Comparison of ENCODE assay signal across 15 cellular contexts in the genomic region with DNA sequence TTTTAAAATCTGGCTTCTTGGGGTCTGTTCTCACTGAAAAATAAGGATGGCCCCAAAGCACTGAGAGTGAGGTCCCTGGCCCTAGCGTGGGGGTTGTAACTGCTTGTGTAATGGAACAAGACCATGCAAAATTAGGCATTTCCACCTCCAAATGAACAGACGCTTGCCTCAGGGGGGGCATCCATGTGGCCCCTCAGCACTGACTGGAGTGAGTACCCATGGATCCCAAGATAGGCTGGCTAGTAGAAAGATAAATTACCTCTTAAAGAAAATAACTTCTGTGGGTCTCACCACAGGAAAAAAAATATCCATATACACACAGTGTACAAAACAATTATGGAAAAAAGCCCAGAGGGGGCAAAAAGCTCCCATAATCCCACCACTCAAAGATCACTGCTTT. TPM values are rescaled to one million over a fixed set of nuclear protein-coding genes. Genes with fewer than 3 reads are reported as not detected.
A peak's percentile ranks its signal among the peaks of the same experiment; 100 is the strongest.
DNase-seq lines count a peak whose midpoint lies in the region; ATAC-seq and TF ChIP-seq lines count a peak whose summit lies in the region.
"Had no signal": no experiment of that assay in that cellular context is flagged by ENCODE, and none has a peak within 500 bp of the region (broad histone marks: within the 10 kb centered on the region; RNA-seq: fewer than 3 reads in every experiment).

No MANE protein-coding gene starts in this region.

- peak overlapping the region; percentile 95 for H3K14ac ChIP-seq in IMR-90 (replicated peaks; ENCODE audit: low read depth, low read length)

- peak overlapping the region; percentile 95 for H2AK5ac ChIP-seq in IMR-90 (ENCODE audit: low read depth, low read length)

- no peak for TF ChIP-seq POLR2A in IMR-90 (IDR thresholded peaks at IDR 0.05; ENCODE audit: low read depth, low read length)

- H3K4me1 ChIP-seq in Caco-2: peaks cover 32% of the 10 kb centered on the region
- peaks cover 41% of the 10 kb centered on the region for H3K4me1 ChIP-seq in IMR-90 (ENCODE audit: control insufficient read depth, insufficient read depth, low read length)

- H3K27me3 Mint-ChIP-seq in Caco-2 (ENCODE audit: insufficient read depth, unreplicated experiment): no peaks in the 10 kb centered on the region
- H3K27me3 Mint-ChIP-seq in chondrocyte (ENCODE audit: low read depth): no peaks in the 10 kb centered on the region
- no peaks in the 10 kb centered on the region for H3K27me3 Mint-ChIP-seq in progenitor cell of endocrine pancreas

- POLR2A ChIA-PET in Caco-2 (lab: Charles Lee): no interaction called here
- POLR2A ChIA-PET in IMR-90 (lab: Charles Lee; ENCODE audit: unreplicated experiment): interaction anchor here (1.1 kb wide), 1 partner anchor 129 kb away, joined by 3 read pairs; no protein-coding TSS in a partner anchor

- peak overlapping the region; percentile 49; the same call in 1 of the 2 replicates for H3K23ac ChIP-seq in IMR-90 (ENCODE audit: low read depth, low read length)

- H3K4me1 Mint-ChIP-seq in Caco-2 (ENCODE audit: low read depth, unreplicated experiment) (peaks cover 16% of the 10 kb centered on the region), chondrocyte (ENCODE audit: low read depth) (peaks cover 47% of the 10 kb centered on the region), progenitor cell of endocrine pancreas (ENCODE audit: low read depth) (peaks cover 41% of the 10 kb centered on the region)

- peak overlapping the region; percentile 96 for H2BK20ac ChIP-seq in IMR-90 (ENCODE audit: low read depth, low read length)

- intact Hi-C loops in Caco-2 (cut with micrococcal nuclease; ENCODE audit: unreplicated experiment): no loop called here
- intact Hi-C loops in IMR-90 (cut with micrococcal nuclease): no loop called here

- no peak for TF ChIP-seq CTCF in Caco-2 (IDR thresholded peaks at IDR 0.05; ENCODE audit: insufficient read depth in 1 of 2, low read depth in 1 of 2, low read length in 1 of 2, severe bottlenecking in 1 of 2, unreplicated experiment in 1 of 2)
- TF ChIP-seq CTCF in IMR-90 (conservative IDR thresholded peaks at IDR 0.05; ENCODE audit: low read depth, low read length): no peak
- no peak for TF ChIP-seq CTCF in chondrocyte (IDR thresholded peaks at IDR 0.05)
- TF ChIP-seq CTCF in progenitor cell of endocrine pancreas (IDR thresholded peaks at IDR 0.05; ENCODE audit: unreplicated experiment): no peak

- H2AK9ac ChIP-seq in IMR-90 (replicated peaks; ENCODE audit: low read depth, low read length, poor library complexity): peak overlapping the region; percentile 75

- H4K20me1 ChIP-seq in IMR-90 (ENCODE audit: insufficient read depth, low read length): no peaks in the 10 kb centered on the region
- H4K20me1 ChIP-seq: BLaER1 treated with 17β-estradiol and CSF1 and Interleukin-3, amounts not matched to agents 10 nM and 100 nM had no signal

- H3K4ac ChIP-seq in IMR-90 (ENCODE audit: low read depth, low read length): peak overlapping the region; percentile 92

- no peak for TF ChIP-seq RAD21 in IMR-90 (IDR thresholded peaks at IDR 0.05; ENCODE audit: low read length)

- ATAC-seq in IMR-90 (ENCODE audit: low read depth) (no peak), GM19452 (IDR thresholded peaks at IDR 0.05; ENCODE audit: unreplicated experiment) (no peak)

- H2AFZ ChIP-seq in IMR-90 (replicated peaks; ENCODE audit: low read length, poor library complexity): peak overlapping the region; percentile 26

- H3K27ac Mint-ChIP-seq in Caco-2 (ENCODE audit: unreplicated experiment): peak overlapping the region; percentile 80
- peak overlapping the region; percentile 20 for H3K27ac Mint-ChIP-seq in chondrocyte (ENCODE audit: unreplicated experiment)
- peak overlapping the region; percentile 96 for H3K27ac Mint-ChIP-seq in progenitor cell of endocrine pancreas

- peaks cover 0 to 7% of the 10 kb centered on the region in 2 experiments; a peak in 1 of 4 replicates for H3K79me1 ChIP-seq in IMR-90 (ENCODE audit: low read depth in 1 of 2, low read length in 2 of 2)

- CTCF ChIA-PET in Caco-2 (lab: Charles Lee): no interaction called here
- CTCF ChIA-PET in IMR-90 (lab: Yijun Ruan, JAX): no interaction called here

- H4K91ac ChIP-seq in IMR-90 (ENCODE audit: insufficient read depth, low read depth, low read length): peak overlapping the region; percentile 93

- H3K56ac ChIP-seq in IMR-90 (ENCODE audit: extremely low read depth, insufficient read depth, low read length): peak overlapping the region; percentile 1; the same call in 1 of the 2 replicates

- peak overlapping the region; percentile 81 for H4K5ac ChIP-seq in IMR-90 (ENCODE audit: low read depth, low read length)

- H2BK5ac ChIP-seq in IMR-90 (ENCODE audit: low read depth, low read length, poor library complexity, severe bottlenecking): peak overlapping the region; percentile 96

- WGBS in IMR-90 (ENCODE audit: extremely low coverage in 2 of 2, insufficient read length in 1 of 2), 2 experiments: no CpG with 5 or more reads among the region's 2 CpGs

- H3K18ac ChIP-seq in IMR-90 (ENCODE audit: low read depth, low read length): peak overlapping the region; percentile 86

- H3K9me1 ChIP-seq in IMR-90 (ENCODE audit: insufficient read depth, low read length): peaks cover 42% of the 10 kb centered on the region

- peak overlapping the region; percentile 61 for H3K27ac ChIP-seq in IMR-90 (ENCODE audit: insufficient read depth, low read length)
- H3K27ac ChIP-seq: BLaER1 treated with 17β-estradiol and CSF1 and Interleukin-3, amounts not matched to agents 10 nM and 100 nM had no signal

- H4K8ac ChIP-seq in IMR-90 (ENCODE audit: low read depth in 2 of 2, low read length in 2 of 2): peak overlapping the region; percentile 59 to 74

- H3K9me3 ChIP-seq in Caco-2 (0 out of 2 replicates have a peak, but pooled peaks cover 4% of the 10 kb centered on the region), IMR-90 (ENCODE audit: control insufficient read depth, insufficient read depth, low read length) (0 out of 2 replicates have a peak, but pooled peaks cover 2% of the 10 kb centered on the region)
- H3K9me3 ChIP-seq: ascending aorta, Peyer's patch had no signal

- H3K27me3 ChIP-seq in Caco-2 (replicated peaks; ENCODE audit: control insufficient read depth, insufficient read depth, low read length) (no peaks in the 10 kb centered on the region), IMR-90 (ENCODE audit: control insufficient read depth, insufficient read depth, low read length) (no peaks in the 10 kb centered on the region)
- H3K27me3 ChIP-seq: ascending aorta; BLaER1 treated with 17β-estradiol and CSF1 and Interleukin-3, amounts not matched to agents 10 nM and 100 nM; Peyer's patch had no signal

- peak overlapping the region; percentile 98 for H2BK120ac ChIP-seq in IMR-90 (ENCODE audit: low read depth, low read length)

- in situ Hi-C loops in IMR-90 (cut with MboI; ENCODE audit: low sequenced_read_pairs): no loop called here

- H3K9ac ChIP-seq in IMR-90 (ENCODE audit: low read depth, low read length): no peak overlapping the region
- H3K9ac ChIP-seq: BLaER1 treated with 17β-estradiol and CSF1 and Interleukin-3, amounts not matched to agents 10 nM and 100 nM had no signal

- peak overlapping the region; percentile 90; the same call in 2 of the 3 replicates for H2BK15ac ChIP-seq in IMR-90 (ENCODE audit: low read depth, low read length)

- DNase-seq in Caco-2 (no peak), IMR-90 (no peak), chondrocyte (ENCODE audit: low spot score) (peak; percentile 14), progenitor cell of endocrine pancreas (ENCODE audit: low spot score, unreplicated experiment) (no peak), Kasumi-1 (lab: John Stamatoyannopoulos, UW) (no peak), GDM1 (lab: John Stamatoyannopoulos, UW) (no peak), SW480 (ENCODE audit: low spot score) (no peak)
- DNase-seq: activated CD4-positive, alpha-beta T cell treated with anti-CD3 and anti-CD28 coated beads, Interleukin-2, amount 50 U/mL, for 1 hour; stimulated activated CD4-positive, alpha-beta T cell treated with anti-CD3 and anti-CD28 coated beads, Interleukin-12 subunit alpha, Interleukin-12 subunit beta, amount 100 ng/mL, for 4 hours; T-helper 9 cell had no signal

- H3K36me3 Mint-ChIP-seq in Caco-2 (ENCODE audit: insufficient read depth, unreplicated experiment) (peaks cover 6% of the 10 kb centered on the region), chondrocyte (ENCODE audit: low read depth) (peaks cover 6% of the 10 kb centered on the region), progenitor cell of endocrine pancreas (ENCODE audit: insufficient read depth) (no peaks in the 10 kb centered on the region)

- H3K36me3 ChIP-seq in Caco-2 (ENCODE audit: control insufficient read depth, insufficient read depth, low read length) (no peaks in the 10 kb centered on the region), IMR-90 (ENCODE audit: control insufficient read depth, insufficient read depth, low read length) (no peaks in the 10 kb centered on the region)
- H3K36me3 ChIP-seq: ascending aorta; BLaER1 treated with 17β-estradiol and CSF1 and Interleukin-3, amounts not matched to agents 10 nM and 100 nM; Peyer's patch had no signal

- no TSS peak for BruUV-seq in Caco-2 (replicated peaks; lab: Mats Ljungman, UMichigan)
- BruUV-seq in IMR-90 (replicated peaks; lab: Mats Ljungman, UMichigan): no TSS peak

- H3K9me3 Mint-ChIP-seq in Caco-2 (ENCODE audit: unreplicated experiment): peaks cover 8% of the 10 kb centered on the region
- H3K9me3 Mint-ChIP-seq in chondrocyte (ENCODE audit: low read depth): peaks cover 11% of the 10 kb centered on the region
- H3K9me3 Mint-ChIP-seq in progenitor cell of endocrine pancreas (ENCODE audit: low read depth): peaks cover 5% of the 10 kb centered on the region

- H3K4me3 Mint-ChIP-seq in Caco-2 (ENCODE audit: unreplicated experiment) (no peak overlapping the region), chondrocyte (ENCODE audit: unreplicated experiment) (no peak overlapping the region), progenitor cell of endocrine pancreas (ENCODE audit: low read depth) (peak overlapping the region; percentile 34)

- H3K4me2 ChIP-seq in IMR-90 (ENCODE audit: low read depth, low read length): no peak overlapping the region
- H3K4me2 ChIP-seq: BLaER1 treated with 17β-estradiol and CSF1 and Interleukin-3, amounts not matched to agents 10 nM and 100 nM had no signal

- H3K4me3 ChIP-seq in Caco-2 (ENCODE audit: low read depth, low read length) (no peak overlapping the region), IMR-90 (ENCODE audit: insufficient read depth, low read depth, low read length) (no peak overlapping the region)
- H3K4me3 ChIP-seq: ascending aorta; BLaER1 treated with 17β-estradiol and CSF1 and Interleukin-3, amounts not matched to agents 10 nM and 100 nM; lung; Peyer's patch had no signal

- dilution Hi-C loops in IMR-90 (cut with HindIII; ENCODE audit: low sequenced_read_pairs, unreplicated experiment): no loop called here

RNA-seq across cellular contexts. Expression of gene CPA1, which starts 15.2 kb away (rescaled TPM):
- total RNA-seq in Caco-2 (2022) (not detected in 2 replicates), IMR-90 (2012; rRNA removed) (not detected in 2 replicates), chondrocyte (0.20 TPM in 1 of 3 replicates, not detected in the others), progenitor cell of endocrine pancreas (17.8 and 23.7 TPM in 2 replicates)
- not detected in 2 replicates for polyA plus RNA-seq in IMR-90 (2012; rRNA removed)
- 0.07 TPM in 1 of 2 replicates, not detected in the other for polyA plus RNA-seq in IMR-90 (2012; cell fraction: cytosol; rRNA removed)
- polyA plus RNA-seq in IMR-90 (2012; cell fraction: nucleus; rRNA removed; ENCODE audit: low replicate concordance): 0.26 and 0.32 TPM in 2 replicates
- total RNA-seq: ascending aorta, Peyer's patch had no signal

RNA-seq across cellular contexts. Expression of gene CPA5, which starts 20.5 kb away (rescaled TPM):
- total RNA-seq in Caco-2 (2022) (not detected in 2 replicates), IMR-90 (2012; rRNA removed) (under 0.01 TPM in 1 of 2 replicates, not detected in the other), chondrocyte (not detected in 3 replicates), progenitor cell of endocrine pancreas (not detected in 2 replicates)
- polyA plus RNA-seq in IMR-90 (2012; rRNA removed): 0.53 and 0.86 TPM in 2 replicates
- 0.32 and 0.45 TPM in 2 replicates for polyA plus RNA-seq in IMR-90 (2012; cell fraction: cytosol; rRNA removed)
- polyA plus RNA-seq in IMR-90 (2012; cell fraction: nucleus; rRNA removed; ENCODE audit: low replicate concordance): 0.72 and 0.95 TPM in 2 replicates
- total RNA-seq: ascending aorta, lung, Peyer's patch had no signal

Comparison
In these comparisons a context has a peak if more than half of its experiments do, and no peak if none do; other contexts are left out.
1. H3K27ac Mint-ChIP-seq: peak in every context shown above with its lines; median percentile 96 in progenitor cell of endocrine pancreas; 80 in Caco-2; 20 in chondrocyte.
2. RNA of gene CPA1, which starts 15.2 kb away (total RNA-seq): 17.8 to 23.7 TPM in progenitor cell of endocrine pancreas; 0.20 TPM in chondrocyte, not detected in Caco-2 and not detected in IMR-90; every median in the first group is over 10 times any median in the second.